ENCODE assay signal across 14 cellular contexts in genomic region chrX:49000640-49001039, GRCh38. TPM values are rescaled to one million over a fixed set of nuclear protein-coding genes. Genes with fewer than 3 reads are reported as not detected.
DNase-seq lines count a peak whose midpoint lies in the region; ATAC-seq, FAIRE-seq and TF ChIP-seq lines count a peak whose summit lies in the region.
"Had no signal": no experiment of that assay in that cellular context is flagged by ENCODE, and none has a peak within 500 bp of the region (broad histone marks: within the 10 kb centered on the region; RNA-seq: fewer than 3 reads in every experiment).

No MANE protein-coding gene starts in this region.

- TF ChIP-seq CTCF in HCT116 (IDR thresholded peaks at IDR 0.05 in 2 of 3, conservative IDR thresholded peaks at IDR 0.05 in 1 of 3; ENCODE audit: borderline replicate concordance in 1 of 3, insufficient read depth in 1 of 3, low read depth in 2 of 3, low read length in 2 of 3) (no peak), astrocyte (IDR thresholded peaks at IDR 0.05; ENCODE audit: insufficient read depth, low read depth, low read length) (no peak), stomach (IDR thresholded peaks at IDR 0.05) (no peak)

- H3K27me3 ChIP-seq in BLaER1, result peaks cover 22% of the 10 kb centered on the region; the same call in 1 of the 2 replicates
- H3K27me3 ChIP-seq in HCT116 (ENCODE audit: insufficient read depth, low read length), result no peaks in the 10 kb centered on the region
- no peaks in the 10 kb centered on the region for H3K27me3 ChIP-seq in astrocyte (ENCODE audit: insufficient read depth, low read length)
- H3K27me3 ChIP-seq in stomach, result no peaks in the 10 kb centered on the region

- CTCF ChIA-PET in HCT116 (lab: Charles Lee), result no interaction called here

- peaks cover 8% of the 10 kb centered on the region for H3K4me1 Mint-ChIP-seq in astrocyte (ENCODE audit: low read depth, unreplicated experiment)
- peaks cover 28 to 36% (median 34%) of the 10 kb centered on the region in 3 donors for H3K4me1 Mint-ChIP-seq in naive B cell

- BruUV-seq in HCT116 (replicated peaks; lab: Mats Ljungman, UMichigan), result no TSS peak

- FAIRE-seq in astrocyte (lab: Jason Lieb, UNC), result no peak

- intact Hi-C loops in HCT116 (cut with micrococcal nuclease) (loop anchor here (5.0 kb wide), 1 partner anchor 42 kb away; the partner anchor contains the start of gene TFE3), stomach (cut with DNase I; ENCODE audit: low total_unique reads) (no loop called here), posterior vena cava (cut with DNase I) (no loop called here)

- H3K27ac ChIP-seq in BLaER1 (no peak overlapping the region), HCT116 (ENCODE audit: low read depth, low read length) (no peak overlapping the region), astrocyte (ENCODE audit: low read depth, low read length) (no peak overlapping the region), stomach (no peak overlapping the region)

- H3K9ac ChIP-seq in BLaER1 (no peak overlapping the region), HCT116 (ENCODE audit: low read length) (no peak overlapping the region), astrocyte (ENCODE audit: low read length) (no peak overlapping the region)

- no peak for TF ChIP-seq RAD21 in HCT116 (IDR thresholded peaks at IDR 0.05; ENCODE audit: low read depth)

- DNase-seq in HCT116 (ENCODE audit: low read depth, low spot score) (no peak), astrocyte (ENCODE audit: low read depth) (no peak), naive B cell (no peak), stomach (no peak), posterior vena cava (ENCODE audit: low spot score) (no peak)
- DNase-seq: activated effector memory CD4-positive, alpha-beta T cell treated with anti-CD3 and anti-CD28 coated beads, Interleukin-2, amount 50 U/mL, for 16 hours; COR-L47; dermis blood vessel endothelial cell; HCEC 1CT; lower lobe of right lung; right cardiac atrium had no signal

- H3K79me2 ChIP-seq in HCT116 (ENCODE audit: insufficient read depth, low read length), result peaks cover 5% of the 10 kb centered on the region; the same call in 1 of the 2 replicates
- peaks cover 15% of the 10 kb centered on the region for H3K79me2 ChIP-seq in astrocyte (ENCODE audit: insufficient read depth, low read length)

- H3K4me3 ChIP-seq in BLaER1 (peak overlapping the region; percentile 78), HCT116 (replicated peaks in 1 of 2; ENCODE audit: low read depth in 1 of 2, low read length in 2 of 2) (no peak overlapping the region), astrocyte (ENCODE audit: insufficient read depth, low read depth, low read length) (no peak overlapping the region), stomach (peak overlapping the region in 2 of 4 donors; percentile 67 to 70)

- H3K36me3 ChIP-seq in BLaER1 (peaks cover 39% of the 10 kb centered on the region), HCT116 (ENCODE audit: control insufficient read depth in 1 of 2, insufficient read depth in 2 of 2, low read length in 2 of 2) (no peaks in the 10 kb centered on the region), astrocyte (ENCODE audit: insufficient read depth, low read length) (no peaks in the 10 kb centered on the region), stomach (peaks cover 0 to 33% (median 28%) of the 10 kb centered on the region in 4 donors)

- H3K4me3 Mint-ChIP-seq in astrocyte (ENCODE audit: unreplicated experiment) (peak overlapping the region; percentile 99), naive B cell (peak overlapping the region; percentile 35 to 100 (median 97))

- RAD21 ChIA-PET in HCT116 (lab: Charles Lee; ENCODE audit: low non-redundant PET in 1 of 2, low total read pairs in 2 of 2, uncharacterized antibody in 2 of 2, unreplicated experiment in 2 of 2), result no interaction called here

- 77 to 100% (median 97%) methylated on average over 3 to 4 of the region's 4 CpGs for WGBS in stomach, 5 donors

- H3K27me3 Mint-ChIP-seq in astrocyte (ENCODE audit: low read depth, unreplicated experiment), result no peaks in the 10 kb centered on the region
- peaks cover 0 to 5% (median 0%) of the 10 kb centered on the region in 3 donors for H3K27me3 Mint-ChIP-seq in naive B cell

- H3K9me2 ChIP-seq in HCT116 (ENCODE audit: insufficient read depth), result no peaks in the 10 kb centered on the region

- POLR2A ChIA-PET in HCT116 (lab: Charles Lee), result no interaction called here

- no peak for TF ChIP-seq EP300 in stomach (IDR thresholded peaks at IDR 0.05)

- H3K9me3 Mint-ChIP-seq in astrocyte (ENCODE audit: unreplicated experiment) (no peaks in the 10 kb centered on the region), naive B cell (peaks cover 0 to 5% (median 0%) of the 10 kb centered on the region in 7 donors)

- TF ChIP-seq POLR2A in HCT116 (IDR thresholded peaks at IDR 0.05; ENCODE audit: borderline replicate concordance, extremely low read depth, insufficient read depth, insufficient read length), result no peak
- TF ChIP-seq POLR2A in stomach (IDR thresholded peaks at IDR 0.05), result no peak

- H3K9me3 ChIP-seq in BLaER1, result peaks cover 5% of the 10 kb centered on the region; the same call in 1 of the 2 replicates
- no peaks in the 10 kb centered on the region for H3K9me3 ChIP-seq in HCT116 (ENCODE audit: control insufficient read depth in 1 of 2, insufficient read depth in 1 of 2, low read depth in 1 of 2, low read length in 2 of 2)
- H3K9me3 ChIP-seq in astrocyte (ENCODE audit: insufficient read depth, low read depth, low read length), result no peaks in the 10 kb centered on the region
- H3K9me3 ChIP-seq in stomach, result peaks cover 0 to 15% (median 5%) of the 10 kb centered on the region in 4 donors
- H3K9me3 ChIP-seq: lower lobe of right lung had no signal

- H3K27ac Mint-ChIP-seq in astrocyte (ENCODE audit: unreplicated experiment) (no peak overlapping the region), naive B cell (peak overlapping the region in 3 of 6 donors; percentile 10 to 98 (median 65))

- H4K20me1 ChIP-seq in BLaER1, result peaks cover 54% of the 10 kb centered on the region
- H4K20me1 ChIP-seq in HCT116 (ENCODE audit: insufficient read depth), result no peaks in the 10 kb centered on the region
- peaks cover 9% of the 10 kb centered on the region for H4K20me1 ChIP-seq in astrocyte (ENCODE audit: insufficient read depth, low read length)

- ATAC-seq in HCT116 (no peak), naive B cell (ENCODE audit: low read depth in 2 of 2) (no peak), GM21381 (IDR thresholded peaks at IDR 0.05; ENCODE audit: unreplicated experiment) (no peak), GM21619 (IDR thresholded peaks at IDR 0.05; ENCODE audit: unreplicated experiment) (no peak)

- H3K36me3 Mint-ChIP-seq in astrocyte (ENCODE audit: low read depth, unreplicated experiment), result peaks cover 8% of the 10 kb centered on the region
- peaks cover 5 to 21% of the 10 kb centered on the region in 2 donors for H3K36me3 Mint-ChIP-seq in naive B cell

- no peak overlapping the region for H2AFZ ChIP-seq in HCT116 (ENCODE audit: low read depth, low read length, poor library complexity, severe bottlenecking)
- H2AFZ ChIP-seq in astrocyte (ENCODE audit: low read depth, low read length), result no peak overlapping the region

- peak overlapping the region; percentile 72 for H3K4me2 ChIP-seq in BLaER1
- peak overlapping the region; percentile 78 for H3K4me2 ChIP-seq in HCT116 (ENCODE audit: low read length)
- H3K4me2 ChIP-seq in astrocyte (ENCODE audit: low read length), result peak overlapping the region; percentile 91

- peaks cover 8% of the 10 kb centered on the region; the same call in 1 of the 2 replicates for H3K4me1 ChIP-seq in BLaER1
- peaks cover 0 to 10% of the 10 kb centered on the region in 2 experiments; a peak in 1 of 4 replicates for H3K4me1 ChIP-seq in HCT116 (ENCODE audit: control insufficient read depth in 1 of 2, insufficient read depth in 2 of 2, low read length in 2 of 2)
- H3K4me1 ChIP-seq in astrocyte (ENCODE audit: insufficient read depth, low read length), result peaks cover 8% of the 10 kb centered on the region
- peaks cover 0 to 17% (median 11%) of the 10 kb centered on the region in 4 donors for H3K4me1 ChIP-seq in stomach
- H3K4me1 ChIP-seq: lower lobe of right lung had no signal

TF ChIP-seq in HCT116, 20 proteins besides CTCF, POLR2A, EP300 and RAD21 (continues in another document):
- no peak for TF ChIP-seq JUND (IDR thresholded peaks at IDR 0.05)
- no peak for TF ChIP-seq SP1 (IDR thresholded peaks at IDR 0.05; ENCODE audit: low read depth)
- TF ChIP-seq ELF1 (IDR thresholded peaks at IDR 0.05; ENCODE audit: borderline replicate concordance, low read depth), result no peak
- no peak for TF ChIP-seq EZH2 (IDR thresholded peaks at IDR 0.05)

RNA-seq across cellular contexts. Expression of gene GRIPAP1, which starts 1.4 kb away (rescaled TPM):
- 39.4 TPM for total RNA-seq in HCT116 (2021; ENCODE audit: unreplicated experiment)
- 35.3 and 36.6 TPM in 2 replicates for polyA plus RNA-seq in HCT116 (2012)
- 41.7 and 43.4 TPM in 2 replicates for total RNA-seq in astrocyte
- polyA plus RNA-seq in naive B cell (ENCODE audit: low read depth in 6 of 6), result 10 to 100 TPM in 5 of 6 donors, 1 to 10 TPM in 1; 9.3 to 26.8 (median 13.6) TPM
- 100 to 1,000 TPM in 1 of 5 donors, 10 to 100 TPM in 4; 30.7 to 127 (median 58.9) TPM for total RNA-seq in stomach
- 10 to 100 TPM; 15.6 to 21.0 (median 16.3) TPM for polyA plus RNA-seq in stomach
- total RNA-seq in posterior vena cava, result 10 to 100 TPM; 27.6 to 31.6 TPM

RNA-seq across cellular contexts. Expression of gene KCND1, which starts 29.0 kb away (rescaled TPM):
- total RNA-seq in HCT116 (2021; ENCODE audit: unreplicated experiment), result 5.5 TPM
- 2.8 and 3.3 TPM in 2 replicates for polyA plus RNA-seq in HCT116 (2012)
- total RNA-seq in astrocyte, result 5.2 and 5.6 TPM in 2 replicates
- polyA plus RNA-seq in naive B cell (ENCODE audit: low read depth in 6 of 6), result 1 to 10 TPM in 1 of 6 donors, under 1 TPM in 2, not detected in 3; 0.12 to 2.0 (median 0.18) TPM
- total RNA-seq in stomach, result 1 to 10 TPM in 1 of 5 donors, under 1 TPM in 1, not detected in 3; 0.45 to 2.4 TPM
- under 1 TPM; 0.15 to 0.68 (median 0.19) TPM for polyA plus RNA-seq in stomach
- total RNA-seq in posterior vena cava, result 1 to 10 TPM; 2.0 to 6.3 TPM

RNA-seq across cellular contexts. Expression of gene TFE3, which starts 42.5 kb away (rescaled TPM):
- total RNA-seq in HCT116 (2021; ENCODE audit: unreplicated experiment), result 17.1 TPM
- polyA plus RNA-seq in HCT116 (2012), result 21.1 and 24.9 TPM in 2 replicates
- 46.5 and 53.4 TPM in 2 replicates for total RNA-seq in astrocyte
- 10 to 100 TPM in 1 of 6 donors, 1 to 10 TPM in 5; 4.5 to 11.4 (median 6.1) TPM for polyA plus RNA-seq in naive B cell (ENCODE audit: low read depth in 6 of 6)
- 10 to 100 TPM; 13.0 to 42.2 (median 35.3) TPM for total RNA-seq in stomach
- 10 to 100 TPM; 21.5 to 28.1 (median 27.0) TPM for polyA plus RNA-seq in stomach
- total RNA-seq in posterior vena cava, result 10 to 100 TPM; 46.4 to 52.6 TPM

RNA-seq across cellular contexts. Expression of gene OTUD5, which starts 43.2 kb away (rescaled TPM):
- total RNA-seq in HCT116 (2021; ENCODE audit: unreplicated experiment) (42.6 TPM), astrocyte (56.1 and 62.5 TPM in 2 replicates), stomach (100 to 1,000 TPM in 1 of 5 donors, 10 to 100 TPM in 4; 16.1 to 163 (median 18.1) TPM), posterior vena cava (10 to 100 TPM; 36.0 to 36.9 TPM)
- 48.8 and 53.0 TPM in 2 replicates for polyA plus RNA-seq in HCT116 (2012)
- polyA plus RNA-seq in naive B cell (ENCODE audit: low read depth in 6 of 6) (10 to 100 TPM; 27.6 to 53.2 (median 39.1) TPM), stomach (10 to 100 TPM; 23.0 to 26.4 (median 25.5) TPM)

RNA-seq across cellular contexts. Expression of gene CCDC120, which starts 58.2 kb away (rescaled TPM):
- 13.5 TPM for total RNA-seq in HCT116 (2021; ENCODE audit: unreplicated experiment)
- 8.9 and 9.0 TPM in 2 replicates for polyA plus RNA-seq in HCT116 (2012)
- total RNA-seq in astrocyte, result 6.3 and 8.2 TPM in 2 replicates
- polyA plus RNA-seq in naive B cell (ENCODE audit: low read depth in 6 of 6), result 1 to 10 TPM in 1 of 6 donors, under 1 TPM in 4, not detected in 1; 0.62 to 1.7 (median 0.79) TPM
- total RNA-seq in stomach, result 10 to 100 TPM in 2 of 5 donors, 1 to 10 TPM in 3; 2.3 to 25.4 (median 6.1) TPM
- polyA plus RNA-seq in stomach, result 1 to 10 TPM; 3.8 to 7.3 (median 4.0) TPM
- total RNA-seq in posterior vena cava, result 1 to 10 TPM; 3.0 to 4.1 TPM
